8 cellular contexts compared by ENCODE assay signal in genomic region chrX:68504237-68504636, GRCh38. TPM values are rescaled to one million over a fixed set of nuclear protein-coding genes. Genes with fewer than 3 reads are reported as not detected.
DNase-seq lines count a peak whose midpoint lies in the region; ATAC-seq lines count a peak whose summit lies in the region.

No MANE protein-coding gene starts in this region.

- no peak overlapping the region for H3K4me3 Mint-ChIP-seq in activated naive CD4-positive, alpha-beta T cell treated with anti-CD3 and anti-CD28 coated beads for 36 hours

- intact Hi-C loops in activated naive CD4-positive, alpha-beta T cell treated with anti-CD3 and anti-CD28 coated beads for 36 hours (cut with micrococcal nuclease) = loop anchor here (1.0 to 10.0 kb wide), 6 partner anchors 67 to 721 kb away; partner anchors contain the start of genes EFNB1 and PJA1
- intact Hi-C loops in left colon (cut with DNase I, micrococcal nuclease) = no loop called here

- no peak overlapping the region for H3K9ac ChIP-seq in Karpas-422 (ENCODE audit: low read length)

- CTCF ChIA-PET in activated naive CD4-positive, alpha-beta T cell treated with anti-CD3 and anti-CD28 coated beads for 36 hours (lab: Charles Lee) = no interaction called here

- peak overlapping the region; percentile 92 for H3K27ac Mint-ChIP-seq in activated naive CD4-positive, alpha-beta T cell treated with anti-CD3 and anti-CD28 coated beads for 36 hours

- no peak overlapping the region for H3K4me3 ChIP-seq in skeletal muscle cell (ENCODE audit: low read depth, low read length)
- no peak overlapping the region for H3K4me3 ChIP-seq in Karpas-422 (ENCODE audit: low read length)

- H3K9me2 ChIP-seq in Karpas-422 (replicated peaks; ENCODE audit: insufficient read depth, low read length) = no peaks in the 10 kb centered on the region

- peak; percentile 90 for DNase-seq in M059J (ENCODE audit: low read depth)
- peak; percentile 86 for DNase-seq in activated naive CD4-positive, alpha-beta T cell treated with anti-CD3 and anti-CD28 coated beads for 36 hours
- peak; percentile 49 for DNase-seq in skeletal muscle cell (ENCODE audit: low read depth)
- DNase-seq in left colon = no peak
- no peak for DNase-seq in SIG-M5 (lab: John Stamatoyannopoulos, UW)
- DNase-seq in Karpas-422 = no peak

- no peaks in the 10 kb centered on the region for H3K9me3 ChIP-seq in Karpas-422 (ENCODE audit: low read length)

- H3K4me2 ChIP-seq in Karpas-422 (ENCODE audit: low read depth, low read length, poor library complexity, severe bottlenecking) = no peak overlapping the region

- H3K4me1 ChIP-seq in Karpas-422 (ENCODE audit: low read length) = peaks cover 13% of the 10 kb centered on the region

- peaks cover 76% of the 10 kb centered on the region for H3K79me2 ChIP-seq in Karpas-422 (ENCODE audit: low read length)

- no peaks in the 10 kb centered on the region for H3K27me3 Mint-ChIP-seq in activated naive CD4-positive, alpha-beta T cell treated with anti-CD3 and anti-CD28 coated beads for 36 hours (ENCODE audit: low read depth)

- H3K36me3 ChIP-seq in Karpas-422 (ENCODE audit: insufficient read depth, low read length) = no peaks in the 10 kb centered on the region

- peaks cover 3% of the 10 kb centered on the region for H3K36me3 Mint-ChIP-seq in activated naive CD4-positive, alpha-beta T cell treated with anti-CD3 and anti-CD28 coated beads for 36 hours (ENCODE audit: low read depth)

- peaks cover 6% of the 10 kb centered on the region; the same call in 1 of the 2 replicates for H4K20me1 ChIP-seq in Karpas-422 (ENCODE audit: insufficient read depth, low read depth, low read length)

- H3K27me3 ChIP-seq in Karpas-422 (ENCODE audit: low read length) = no peaks in the 10 kb centered on the region

- peaks cover 62% of the 10 kb centered on the region for H3K4me1 Mint-ChIP-seq in activated naive CD4-positive, alpha-beta T cell treated with anti-CD3 and anti-CD28 coated beads for 36 hours (ENCODE audit: low read depth)

- H3K27ac ChIP-seq in Karpas-422 (ENCODE audit: low read length) = no peak overlapping the region

- no peaks in the 10 kb centered on the region for H3K9me3 Mint-ChIP-seq in activated naive CD4-positive, alpha-beta T cell treated with anti-CD3 and anti-CD28 coated beads for 36 hours

- ATAC-seq in GM18520 (IDR thresholded peaks at IDR 0.05; ENCODE audit: unreplicated experiment) = peak; percentile 67
- ATAC-seq in GM19455 (IDR thresholded peaks at IDR 0.05; ENCODE audit: unreplicated experiment) = no peak
- no peak for ATAC-seq in left colon

- no peak overlapping the region for H2AFZ ChIP-seq in Karpas-422 (ENCODE audit: low read length)

RNA-seq across cellular contexts. Expression of gene YIPF6, which starts 5.4 kb away (rescaled TPM):
- 29.1 and 46.8 TPM in 2 replicates for total RNA-seq in M059J (2014; rRNA removed; shearing (Covaris generic))
- 10 to 100 TPM; 19.0 to 20.7 TPM for total RNA-seq in activated naive CD4-positive, alpha-beta T cell treated with anti-CD3 and anti-CD28 coated beads for 36 hours
- total RNA-seq in left colon = 10 to 100 TPM; 53.4 to 57.8 TPM
- 4.0 and 8.9 TPM in 2 replicates for total RNA-seq in Karpas-422 (2014; rRNA removed; shearing (Covaris generic); ENCODE audit: low replicate concordance)

Comparison
In these comparisons a context has a peak if more than half of its experiments do, and no peak if none do; other contexts are left out.
1. DNase-seq: peak in M059J (single experiment), activated naive CD4-positive, alpha-beta T cell treated with anti-CD3 and anti-CD28 coated beads for 36 hours (single experiment) and skeletal muscle cell (single experiment); none in left colon (0 of 2), SIG-M5 (single experiment) and Karpas-422 (single experiment).